11 cellular contexts compared by ENCODE assay signal in the genomic region with DNA sequence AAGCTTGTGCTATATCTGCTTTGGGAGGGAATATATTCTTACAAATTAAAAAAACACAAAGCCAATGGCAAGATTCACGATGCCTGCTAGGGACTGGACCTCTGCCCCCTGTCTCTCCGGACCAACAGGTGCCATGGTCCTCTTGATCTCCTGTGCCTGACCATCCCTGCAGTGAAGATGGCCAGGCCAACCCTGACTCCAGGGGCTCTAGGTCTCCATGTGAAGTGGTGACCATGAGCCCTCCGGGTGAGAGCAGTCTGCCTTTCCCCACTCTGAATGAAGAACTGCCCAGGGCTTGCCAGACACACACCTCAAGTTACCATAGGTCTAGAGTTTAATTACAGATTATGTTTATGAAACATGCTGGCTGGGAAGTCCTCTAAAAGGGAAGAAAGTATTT. TPM values are rescaled to one million over a fixed set of nuclear protein-coding genes. Genes with fewer than 3 reads are reported as not detected.
DNase-seq lines count a peak whose midpoint lies in the region; ATAC-seq, FAIRE-seq and TF ChIP-seq lines count a peak whose summit lies in the region.
"Had no signal": no experiment of that assay in that cellular context is flagged by ENCODE, and none has a peak within 500 bp of the region (broad histone marks: within the 10 kb centered on the region; RNA-seq: fewer than 3 reads in every experiment).

No MANE protein-coding gene starts in this region.

- no peak overlapping the region for H3K4me2 ChIP-seq in HepG2 (ENCODE audit: low read depth, low read length)

- WGBS in liver = 69% methylated on average over 3 of the region's 3 CpGs
- 18% methylated on average over 3 of the region's 3 CpGs for WGBS in HepG2 (ENCODE audit: low lambda C conversion rate)
- WGBS in adipose tissue, 3 donors = 40 to 80% (median 60%) methylated on average over 3 of the region's 3 CpGs
- WGBS in testis, 2 donors = 75 to 80% methylated on average over 3 of the region's 3 CpGs

- H2AFZ ChIP-seq in HepG2 (ENCODE audit: low read length) = no peak overlapping the region

- no peak for TF ChIP-seq EP300 in HepG2 (IDR thresholded peaks at IDR 0.05; ENCODE audit: low read depth in 2 of 2, low read length in 2 of 2)
- no peak for TF ChIP-seq EP300 in HepG2 (CRISPR knock-in tag; IDR thresholded peaks at IDR 0.05; ENCODE audit: borderline replicate concordance)

- in situ Hi-C loops in HepG2 (cut with HindIII; ENCODE audit: extremely low pct_ligation_motif_present, low pct_unique_long_range_greater_than_20kb) = no loop called here

- H3K9ac ChIP-seq in liver (ENCODE audit: low read depth in 1 of 2, low read length in 2 of 2) (peak overlapping the region in 1 of 2 donors; percentile 54), HepG2 (ENCODE audit: insufficient read depth, low read depth, low read length) (no peak overlapping the region), mucosa of stomach (ENCODE audit: low read length) (peak overlapping the region; percentile 36)

- DNase-seq in HepG2 (ENCODE audit: low spot score) (no peak), vagina (ENCODE audit: extremely low spot score in 2 of 2) (no peak), testis (no peak), Ammon's horn (ENCODE audit: low spot score) (no peak), NCI-H345 (lab: John Stamatoyannopoulos, UW) (no peak)

- H3K4me3 ChIP-seq in liver (ENCODE audit: low read depth in 1 of 3, low read length in 3 of 3) = peak overlapping the region; percentile 2 to 47 (median 8)
- no peak overlapping the region for H3K4me3 ChIP-seq in HepG2 (replicated peaks in 1 of 3; ENCODE audit: insufficient read depth in 1 of 3, low read depth in 2 of 3, low read length in 3 of 3)
- H3K4me3 ChIP-seq in mucosa of stomach (ENCODE audit: low read length) = no peak overlapping the region
- peak overlapping the region; percentile 14 to 44 for H3K4me3 ChIP-seq in vagina
- no peak overlapping the region for H3K4me3 ChIP-seq in testis

- H3K9me3 ChIP-seq in liver (ENCODE audit: control insufficient read depth in 4 of 4, low read length in 3 of 4) (no peaks in the 10 kb centered on the region), HepG2 (ENCODE audit: low read length) (no peaks in the 10 kb centered on the region), mucosa of stomach (ENCODE audit: control insufficient read depth, low read length) (no peaks in the 10 kb centered on the region), vagina (no peaks in the 10 kb centered on the region), testis (no peaks in the 10 kb centered on the region)

- BruUV-seq in HepG2 (replicated peaks; lab: Mats Ljungman, UMichigan) = no TSS peak

- H4K20me1 ChIP-seq in HepG2 (ENCODE audit: insufficient read depth, low read length) = no peaks in the 10 kb centered on the region

- H3K79me2 ChIP-seq in HepG2 (ENCODE audit: insufficient read depth, low read length) = no peaks in the 10 kb centered on the region

- H3K36me3 ChIP-seq in liver (ENCODE audit: control insufficient read depth in 4 of 4, insufficient read depth in 3 of 4, low read depth in 1 of 4, low read length in 3 of 4) (no peaks in the 10 kb centered on the region), HepG2 (replicated peaks in 1 of 2; ENCODE audit: control insufficient read depth in 1 of 2, insufficient read depth in 2 of 2, low read length in 2 of 2) (no peaks in the 10 kb centered on the region), mucosa of stomach (ENCODE audit: control insufficient read depth, insufficient read depth, low read length) (no peaks in the 10 kb centered on the region), vagina (no peaks in the 10 kb centered on the region), testis (ENCODE audit: low read depth, missing control alignments) (no peaks in the 10 kb centered on the region)

- H3K27me3 ChIP-seq in liver (ENCODE audit: control insufficient read depth in 4 of 4, insufficient read depth in 4 of 4, low read length in 3 of 4) (no peaks in the 10 kb centered on the region), HepG2 (ENCODE audit: control insufficient read depth in 1 of 2, insufficient read depth in 2 of 2, low read length in 2 of 2) (no peaks in the 10 kb centered on the region), mucosa of stomach (ENCODE audit: control insufficient read depth, insufficient read depth, low read length) (no peaks in the 10 kb centered on the region), vagina (no peaks in the 10 kb centered on the region), testis (no peaks in the 10 kb centered on the region)

- no peak for ATAC-seq in HepG2

- no peak for TF ChIP-seq CTCF in liver (IDR thresholded peaks at IDR 0.05; ENCODE audit: low read depth, low read length, missing input control)
- no peak for TF ChIP-seq CTCF in HepG2 (CRISPR knock-in tag; IDR thresholded peaks at IDR 0.05)
- no peak for TF ChIP-seq CTCF in vagina (IDR thresholded peaks at IDR 0.05)
- TF ChIP-seq CTCF in testis (IDR thresholded peaks at IDR 0.05) = no peak

- POLR2A ChIA-PET in HepG2 (lab: Yijun Ruan, JAX) = no interaction called here

- TF ChIP-seq RAD21 in liver (IDR thresholded peaks at IDR 0.05) (no peak), HepG2 (CRISPR knock-in tag; IDR thresholded peaks at IDR 0.05) (no peak)

- CTCF ChIA-PET in HepG2 (lab: Yijun Ruan, JAX; ENCODE audit: low intra/inter-chr PET ratio, low total read pairs) = no interaction called here

- TF ChIP-seq POLR2A in HepG2 (IDR thresholded peaks at IDR 0.05; ENCODE audit: insufficient read depth in 1 of 2, low read depth in 2 of 2, low read length in 2 of 2) (no peak), vagina (IDR thresholded peaks at IDR 0.05) (no peak), testis (IDR thresholded peaks at IDR 0.05) (no peak)

- peaks cover 0 to 6% (median 1%) of the 10 kb centered on the region in 4 donors for H3K4me1 ChIP-seq in liver (ENCODE audit: control insufficient read depth in 4 of 4, insufficient read depth in 4 of 4, low read length in 3 of 4)
- H3K4me1 ChIP-seq in HepG2 (ENCODE audit: insufficient read depth, low read length) = no peaks in the 10 kb centered on the region
- no peaks in the 10 kb centered on the region for H3K4me1 ChIP-seq in mucosa of stomach (ENCODE audit: control insufficient read depth, insufficient read depth, low read length)
- H3K4me1 ChIP-seq in vagina = peaks cover 44% of the 10 kb centered on the region
- no peaks in the 10 kb centered on the region for H3K4me1 ChIP-seq in testis

- intact Hi-C loops in HepG2 (cut with micrococcal nuclease; ENCODE audit: unreplicated experiment) (no loop called here), vagina (cut with DNase I) (no loop called here), testis (cut with DNase I; ENCODE audit: low total_unique reads) (no loop called here)

- FAIRE-seq in HepG2 (lab: Jason Lieb, UNC) = no peak

- H3K27ac ChIP-seq in liver (ENCODE audit: low read depth in 1 of 2, low read length in 2 of 2) (peak overlapping the region; percentile 56 to 83), HepG2 (ENCODE audit: extremely low read length, insufficient read depth, low read length) (no peak overlapping the region), adipose tissue (ENCODE audit: low read depth, low read length) (peak overlapping the region; percentile 67), vagina (peak overlapping the region; percentile 62), testis (peak overlapping the region in 1 of 2 donors; percentile 82)

RNA-seq across cellular contexts. Expression of a gene that starts 1.5 kb away (rescaled TPM):
- 10 to 100 TPM; 37.6 to 66.9 TPM for total RNA-seq in liver
- 10 to 100 TPM; 36.3 to 57.4 TPM for polyA plus RNA-seq in liver
- total RNA-seq in HepG2 (2016; rRNA removed; fragmentation: Illumina TruSeq; extraction: Trizol) = 0.11 and 0.28 TPM in 2 replicates
- total RNA-seq in HepG2 (2016; cell fraction: cytosol; rRNA removed; fragmentation: Illumina TruSeq; extraction: Trizol; ENCODE audit: low read depth) = not detected in 2 replicates
- 0.30 and 0.48 TPM in 2 replicates for total RNA-seq in HepG2 (2016; cell fraction: insoluble cytoplasmic fraction; rRNA removed; fragmentation: Illumina TruSeq; extraction: Trizol)
- total RNA-seq in HepG2 (2016; cell fraction: membrane; rRNA removed; fragmentation: Illumina TruSeq; extraction: Trizol) = 0.17 TPM in 1 of 2 replicates, not detected in the other
- not detected in 2 replicates for total RNA-seq in HepG2 (2016; cell fraction: nucleus; rRNA removed; fragmentation: Illumina TruSeq; extraction: Trizol)
- 0.87 and 0.88 TPM in 2 replicates for polyA plus RNA-seq in HepG2 (2011; rRNA removed)
- polyA plus RNA-seq in HepG2 (2011; cell fraction: cytosol; rRNA removed) = 0.55 and 1.0 TPM in 2 replicates
- 0.52 and 0.53 TPM in 2 replicates for polyA plus RNA-seq in HepG2 (2011; cell fraction: nucleus; rRNA removed)
- 0.36 TPM in 1 of 2 replicates, not detected in the other for polyA plus RNA-seq in HepG2 (2012)
- not detected in 2 replicates for polyA plus RNA-seq in HepG2 (2016; cell fraction: cytosol; fragmentation: Illumina TruSeq; extraction: Trizol; ENCODE audit: low read depth)
- 0.28 and 0.43 TPM in 2 replicates for polyA plus RNA-seq in HepG2 (2016; cell fraction: insoluble cytoplasmic fraction; fragmentation: Illumina TruSeq; extraction: Trizol; ENCODE audit: low read depth)
- 0.27 and 0.32 TPM in 2 replicates for polyA plus RNA-seq in HepG2 (2016; cell fraction: membrane; fragmentation: Illumina TruSeq; extraction: Trizol; ENCODE audit: low read depth)
- 0.47 TPM in 1 of 2 replicates, not detected in the other for polyA plus RNA-seq in HepG2 (2016; cell fraction: nucleus; fragmentation: Illumina TruSeq; extraction: Trizol; ENCODE audit: insufficient read depth, low read depth)
- 4.0 and 4.8 TPM in 2 replicates for polyA minus RNA-seq in HepG2 (2011; rRNA and poly(A)+ RNA removed; ENCODE audit: low replicate concordance)
- not detected in 2 replicates for polyA minus RNA-seq in HepG2 (2011; cell fraction: cytosol; rRNA and poly(A)+ RNA removed)
- polyA minus RNA-seq in HepG2 (2011; cell fraction: nucleus; rRNA and poly(A)+ RNA removed) = 0.62 TPM in 1 of 2 replicates, not detected in the other
- polyA plus RNA-seq in adipose tissue = 100 to 1,000 TPM in 2 of 3 donors, 10 to 100 TPM in 1; 27.0 to 267 (median 154) TPM
- 153 TPM for total RNA-seq in vagina
- 10 to 100 TPM; 20.2 to 28.4 TPM for total RNA-seq in testis
- polyA plus RNA-seq in testis (ENCODE audit: insufficient read depth, low read depth, low replicate concordance) = 66.3 TPM

RNA-seq across cellular contexts. Expression of a gene that starts 12.9 kb away (rescaled TPM):
- total RNA-seq in liver (not detected), HepG2 (2016; rRNA removed; fragmentation: Illumina TruSeq; extraction: Trizol) (not detected in 2 replicates), vagina (not detected), testis (not detected)
- polyA plus RNA-seq in liver (not detected), HepG2 (2011; rRNA removed) (not detected in 2 replicates), adipose tissue (not detected), testis (ENCODE audit: insufficient read depth, low read depth, low replicate concordance) (not detected)
- total RNA-seq in HepG2 (2016; cell fraction: cytosol; rRNA removed; fragmentation: Illumina TruSeq; extraction: Trizol; ENCODE audit: low read depth) = not detected in 2 replicates
- not detected in 2 replicates for total RNA-seq in HepG2 (2016; cell fraction: insoluble cytoplasmic fraction; rRNA removed; fragmentation: Illumina TruSeq; extraction: Trizol)
- total RNA-seq in HepG2 (2016; cell fraction: membrane; rRNA removed; fragmentation: Illumina TruSeq; extraction: Trizol) = not detected in 2 replicates
- total RNA-seq in HepG2 (2016; cell fraction: nucleus; rRNA removed; fragmentation: Illumina TruSeq; extraction: Trizol) = not detected in 2 replicates
- not detected in 2 replicates for polyA plus RNA-seq in HepG2 (2011; cell fraction: cytosol; rRNA removed)
- polyA plus RNA-seq in HepG2 (2011; cell fraction: nucleus; rRNA removed) = not detected in 2 replicates
- not detected in 2 replicates for polyA plus RNA-seq in HepG2 (2012)
- polyA plus RNA-seq in HepG2 (2016; cell fraction: cytosol; fragmentation: Illumina TruSeq; extraction: Trizol; ENCODE audit: low read depth) = not detected in 2 replicates
- not detected in 2 replicates for polyA plus RNA-seq in HepG2 (2016; cell fraction: insoluble cytoplasmic fraction; fragmentation: Illumina TruSeq; extraction: Trizol; ENCODE audit: low read depth)
- not detected in 2 replicates for polyA plus RNA-seq in HepG2 (2016; cell fraction: membrane; fragmentation: Illumina TruSeq; extraction: Trizol; ENCODE audit: low read depth)
- not detected in 2 replicates for polyA plus RNA-seq in HepG2 (2016; cell fraction: nucleus; fragmentation: Illumina TruSeq; extraction: Trizol; ENCODE audit: insufficient read depth, low read depth)
- not detected in 2 replicates for polyA minus RNA-seq in HepG2 (2011; rRNA and poly(A)+ RNA removed; ENCODE audit: low replicate concordance)
- polyA minus RNA-seq in HepG2 (2011; cell fraction: cytosol; rRNA and poly(A)+ RNA removed) = not detected in 2 replicates
- polyA minus RNA-seq in HepG2 (2011; cell fraction: nucleus; rRNA and poly(A)+ RNA removed) = not detected in 2 replicates
- total RNA-seq: cerebellum, M059J, renal cortical epithelial cell had no signal

RNA-seq across cellular contexts. Expression of a gene that starts 21.6 kb away (rescaled TPM):
- 1 to 10 TPM in 1 of 2 donors, under 1 TPM in 1; 0.59 to 5.8 TPM for total RNA-seq in liver
- polyA plus RNA-seq in liver = under 1 TPM; 0.14 to 0.43 TPM
- 5.1 and 6.6 TPM in 2 replicates for total RNA-seq in HepG2 (2016; rRNA removed; fragmentation: Illumina TruSeq; extraction: Trizol)
- total RNA-seq in HepG2 (2016; cell fraction: cytosol; rRNA removed; fragmentation: Illumina TruSeq; extraction: Trizol; ENCODE audit: low read depth) = 1.5 and 2.2 TPM in 2 replicates
- 4.6 and 8.4 TPM in 2 replicates for total RNA-seq in HepG2 (2016; cell fraction: insoluble cytoplasmic fraction; rRNA removed; fragmentation: Illumina TruSeq; extraction: Trizol)
- 3.1 and 3.6 TPM in 2 replicates for total RNA-seq in HepG2 (2016; cell fraction: membrane; rRNA removed; fragmentation: Illumina TruSeq; extraction: Trizol)
- 7.5 and 8.3 TPM in 2 replicates for total RNA-seq in HepG2 (2016; cell fraction: nucleus; rRNA removed; fragmentation: Illumina TruSeq; extraction: Trizol)
- polyA plus RNA-seq in HepG2 (2011; rRNA removed) = 1.6 and 1.8 TPM in 2 replicates
- polyA plus RNA-seq in HepG2 (2011; cell fraction: cytosol; rRNA removed) = 1.2 and 1.8 TPM in 2 replicates
- polyA plus RNA-seq in HepG2 (2011; cell fraction: nucleus; rRNA removed) = 0.34 and 0.36 TPM in 2 replicates
- polyA plus RNA-seq in HepG2 (2012) = 0.33 and 0.59 TPM in 2 replicates
- polyA plus RNA-seq in HepG2 (2016; cell fraction: cytosol; fragmentation: Illumina TruSeq; extraction: Trizol; ENCODE audit: low read depth) = 2.1 and 3.6 TPM in 2 replicates
- polyA plus RNA-seq in HepG2 (2016; cell fraction: insoluble cytoplasmic fraction; fragmentation: Illumina TruSeq; extraction: Trizol; ENCODE audit: low read depth) = 5.1 and 6.0 TPM in 2 replicates
- 2.4 and 3.7 TPM in 2 replicates for polyA plus RNA-seq in HepG2 (2016; cell fraction: membrane; fragmentation: Illumina TruSeq; extraction: Trizol; ENCODE audit: low read depth)
- 11.6 and 13.9 TPM in 2 replicates for polyA plus RNA-seq in HepG2 (2016; cell fraction: nucleus; fragmentation: Illumina TruSeq; extraction: Trizol; ENCODE audit: insufficient read depth, low read depth)
- polyA minus RNA-seq in HepG2 (2011; rRNA and poly(A)+ RNA removed; ENCODE audit: low replicate concordance) = 0.92 TPM in 1 of 2 replicates, not detected in the other
- polyA minus RNA-seq in HepG2 (2011; cell fraction: cytosol; rRNA and poly(A)+ RNA removed) = 0.35 and 0.59 TPM in 2 replicates
- polyA minus RNA-seq in HepG2 (2011; cell fraction: nucleus; rRNA and poly(A)+ RNA removed) = 0.52 and 0.87 TPM in 2 replicates
- 10 to 100 TPM in 1 of 3 donors, 1 to 10 TPM in 1, under 1 TPM in 1; 0.21 to 44.0 (median 1.1) TPM for polyA plus RNA-seq in adipose tissue
- 2.2 TPM for total RNA-seq in vagina
- under 1 TPM; 0.12 to 0.39 TPM for total RNA-seq in testis
- 0.34 TPM for polyA plus RNA-seq in testis (ENCODE audit: insufficient read depth, low read depth, low replicate concordance)
- total RNA-seq: cerebellum, M059J had no signal

Comparison
In these comparisons a context has a peak if more than half of its experiments do, and no peak if none do; other contexts are left out.
1. H3K4me3 ChIP-seq: peak in liver (3 of 3) and vagina (2 of 2); none in HepG2 (0 of 3), mucosa of stomach (single experiment) and testis (0 of 2).
2. RNA of a gene that starts 1.5 kb away (total RNA-seq): 153 TPM in vagina (single experiment), 37.6 to 66.9 TPM in liver and 20.2 to 28.4 TPM in testis; 0.11 to 0.48 TPM in HepG2; every median in the first group is over 10 times any median in the second.